Comparison of ENCODE assay signal across 8 cellular contexts in genomic region chr19:9538183-9539058, GRCh38. TPM values are rescaled to one million over a fixed set of nuclear protein-coding genes. Genes with fewer than 3 reads are reported as not detected.
DNase-seq lines count a peak whose midpoint lies in the region; ATAC-seq and TF ChIP-seq lines count a peak whose summit lies in the region.

Gene ZNF426, minus strand, starts transcription at chr19:9538645. Its CDS starts 2,413 bp downstream, at chr19:9536232.

- CTCF ChIA-PET in AG04450 (lab: Charles Lee) = no interaction called here

- H3K9ac ChIP-seq in HUES48 (ENCODE audit: low read depth, low read length) = peak within 1 kb of the TSS; percentile 86
- H3K9ac ChIP-seq in mucosa of stomach (ENCODE audit: low read length) = peak within 1 kb of the TSS; percentile 88

- no peak for TF ChIP-seq CTCF in AG04450 (IDR thresholded peaks at IDR 0.05; ENCODE audit: low read depth, low read length)

- TF ChIP-seq POLR2A in GM18951 (IDR thresholded peaks at IDR 0.05; ENCODE audit: extremely low read depth, insufficient read depth, insufficient read length) = peak; percentile 64

- H3K27ac ChIP-seq in AG04450 (ENCODE audit: low read depth, low read length) (peak within 1 kb of the TSS; percentile 99), HUES48 (ENCODE audit: low read depth, low read length) (peak within 1 kb of the TSS; percentile 97)

- in situ Hi-C loops in GM18951 (cut with MboI; ENCODE audit: low sequenced_read_pairs, unreplicated experiment) = no loop called here

- POLR2A ChIA-PET in AG04450 (lab: Yijun Ruan, JAX) = interaction anchor here (0.7 kb wide), 1 partner anchor 1707 kb away, joined by 4 read pairs; no protein-coding TSS in a partner anchor

- H3K9me3 ChIP-seq in AG04450 (ENCODE audit: control insufficient read depth, insufficient read depth, low read length) (peaks cover 50% of the 10 kb centered on the region), HUES48 (ENCODE audit: control insufficient read depth, insufficient read depth, low read length) (peaks cover 33% of the 10 kb centered on the region), mucosa of stomach (ENCODE audit: control insufficient read depth, low read length) (no peaks in the 10 kb centered on the region)

- H3K4me3 ChIP-seq in AG04450 (ENCODE audit: low read depth, low read length) (peak within 1 kb of the TSS; percentile 96), HUES48 (ENCODE audit: low read depth, low read length) (peak within 1 kb of the TSS; percentile 93), mucosa of stomach (ENCODE audit: low read length) (peak within 1 kb of the TSS; percentile 87)

- peak; percentile 87 for ATAC-seq in esophagus mucosa

- peak; percentile 55 for DNase-seq in AG04450 (ENCODE audit: low read depth, low spot score)
- peak; percentile 92 for DNase-seq in activated T-cell treated with anti-CD3 and anti-CD28 coated beads, Interleukin-2, amount 50 U/mL, for 48 hours
- DNase-seq in stimulated activated CD8-positive, alpha-beta memory T cell treated with anti-CD3 and anti-CD28 coated beads, Interleukin-4, amount 100 ng/mL, for 4 hours (ENCODE audit: low read depth in 2 of 2, low spot score in 1 of 2) = peak; percentile 67 to 70

- H3K4me1 ChIP-seq in HUES48 (ENCODE audit: control insufficient read depth, insufficient read depth, low read length) (no peaks in the 10 kb centered on the region), mucosa of stomach (ENCODE audit: control insufficient read depth, insufficient read depth, low read length) (no peaks in the 10 kb centered on the region)

- H3K36me3 ChIP-seq in HUES48 (ENCODE audit: control insufficient read depth, insufficient read depth, low read length) (peaks cover 32% of the 10 kb centered on the region), mucosa of stomach (ENCODE audit: control insufficient read depth, insufficient read depth, low read length) (peaks cover 18% of the 10 kb centered on the region)

- H3K27me3 ChIP-seq in AG04450 (ENCODE audit: control insufficient read depth, insufficient read depth, low read length) (no peaks in the 10 kb centered on the region), HUES48 (ENCODE audit: control insufficient read depth, insufficient read depth, low read length) (no peaks in the 10 kb centered on the region), mucosa of stomach (ENCODE audit: control insufficient read depth, insufficient read depth, low read length) (no peaks in the 10 kb centered on the region)

TF ChIP-seq in PFSK-1, 5 proteins besides CTCF, POLR2A, EP300 and RAD21:
- peak; percentile 36; the same call in 1 of the 2 replicates for TF ChIP-seq SIN3A (IDR thresholded peaks at IDR 0.05; ENCODE audit: borderline replicate concordance, insufficient read depth, low read length)
- peak; percentile 75; the same call in 1 of the 2 replicates for TF ChIP-seq POLR2AphosphoS5 (IDR thresholded peaks at IDR 0.05; ENCODE audit: low read depth, low read length)
- TF ChIP-seq, protein P1, sequence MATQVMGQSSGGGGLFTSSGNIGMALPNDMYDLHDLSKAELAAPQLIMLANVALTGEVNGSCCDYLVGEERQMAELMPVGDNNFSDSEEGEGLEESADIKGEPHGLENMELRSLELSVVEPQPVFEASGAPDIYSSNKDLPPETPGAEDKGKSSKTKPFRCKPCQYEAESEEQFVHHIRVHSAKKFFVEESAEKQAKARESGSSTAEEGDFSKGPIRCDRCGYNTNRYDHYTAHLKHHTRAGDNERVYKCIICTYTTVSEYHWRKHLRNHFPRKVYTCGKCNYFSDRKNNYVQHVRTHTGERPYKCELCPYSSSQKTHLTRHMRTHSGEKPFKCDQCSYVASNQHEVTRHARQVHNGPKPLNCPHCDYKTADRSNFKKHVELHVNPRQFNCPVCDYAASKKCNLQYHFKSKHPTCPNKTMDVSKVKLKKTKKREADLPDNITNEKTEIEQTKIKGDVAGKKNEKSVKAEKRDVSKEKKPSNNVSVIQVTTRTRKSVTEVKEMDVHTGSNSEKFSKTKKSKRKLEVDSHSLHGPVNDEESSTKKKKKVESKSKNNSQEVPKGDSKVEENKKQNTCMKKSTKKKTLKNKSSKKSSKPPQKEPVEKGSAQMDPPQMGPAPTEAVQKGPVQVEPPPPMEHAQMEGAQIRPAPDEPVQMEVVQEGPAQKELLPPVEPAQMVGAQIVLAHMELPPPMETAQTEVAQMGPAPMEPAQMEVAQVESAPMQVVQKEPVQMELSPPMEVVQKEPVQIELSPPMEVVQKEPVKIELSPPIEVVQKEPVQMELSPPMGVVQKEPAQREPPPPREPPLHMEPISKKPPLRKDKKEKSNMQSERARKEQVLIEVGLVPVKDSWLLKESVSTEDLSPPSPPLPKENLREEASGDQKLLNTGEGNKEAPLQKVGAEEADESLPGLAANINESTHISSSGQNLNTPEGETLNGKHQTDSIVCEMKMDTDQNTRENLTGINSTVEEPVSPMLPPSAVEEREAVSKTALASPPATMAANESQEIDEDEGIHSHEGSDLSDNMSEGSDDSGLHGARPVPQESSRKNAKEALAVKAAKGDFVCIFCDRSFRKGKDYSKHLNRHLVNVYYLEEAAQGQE (IDR thresholded peaks at IDR 0.05; ENCODE audit: insufficient read depth in 1 of 2, low read depth in 2 of 2, low read length in 2 of 2) = no peak
- TF ChIP-seq TAF1 (IDR thresholded peaks at IDR 0.05; ENCODE audit: borderline replicate concordance, insufficient read depth, low read length) = 0 out of 2 replicates have a peak, but pooled peaks have one; percentile 79
TF ChIP-seq in PFSK-1: peak in this region for 3.

RNA-seq across cellular contexts. Expression of gene ZNF426, which starts in this region (rescaled TPM):
- polyA plus RNA-seq in AG04450 (2011; rRNA removed) = 13.2 and 15.4 TPM in 2 replicates
- polyA minus RNA-seq in AG04450 (2011; rRNA and poly(A)+ RNA removed) = 21.7 and 26.2 TPM in 2 replicates
- polyA plus RNA-seq in PFSK-1 (2012; ENCODE audit: insufficient read length, low read depth) = 2.6 TPM
- total RNA-seq in esophagus mucosa = 31.2 TPM

Comparison
In these comparisons a context has a peak if more than half of its experiments do, and no peak if none do; other contexts are left out.
1. Peak in every context shown above with its lines: DNase-seq, ATAC-seq, H3K4me3 ChIP-seq and H3K27ac ChIP-seq.